8 cellular contexts compared by ENCODE assay signal in genomic region chr2:233053928-233054774, GRCh38. TPM values are rescaled to one million over a fixed set of nuclear protein-coding genes. Genes with fewer than 3 reads are reported as not detected.
A peak's percentile ranks its signal among the peaks of the same experiment; 100 is the strongest.
DNase-seq lines count a peak whose midpoint lies in the region; ATAC-seq and TF ChIP-seq lines count a peak whose summit lies in the region.

No MANE protein-coding gene starts in this region.

- H3K9me3 ChIP-seq in right atrium auricular region, result no peaks in the 10 kb centered on the region
- H3K9me3 ChIP-seq in spleen, result no peaks in the 10 kb centered on the region

- DNase-seq in EL (peak; percentile 53), SKM-1 treated with dmso at 0.1 percent for 144 hours (lab: John Stamatoyannopoulos, UW; ENCODE audit: unreplicated experiment) (peak; percentile 28), right atrium auricular region (ENCODE audit: low spot score) (no peak), spleen (peak; percentile 92), KG1 (lab: John Stamatoyannopoulos, UW) (no peak)
- peak; percentile 69 to 85 for DNase-seq in activated naive CD4-positive, alpha-beta T cell treated with anti-CD3 and anti-CD28 coated beads, Interleukin-2, amount 50 U/mL, for 72 hours (ENCODE audit: low spot score in 2 of 2)

- H3K4me3 ChIP-seq in right atrium auricular region (no peak overlapping the region), spleen (no peak overlapping the region)

- TF ChIP-seq CTCF in right atrium auricular region (IDR thresholded peaks at IDR 0.05) (peak; percentile 86 to 96), spleen (IDR thresholded peaks at IDR 0.05 in 8 of 11, conservative IDR thresholded peaks at IDR 0.05 in 3 of 11) (peak; percentile 51 to 96 (median 89))

- H3K27me3 ChIP-seq in right atrium auricular region, result no peaks in the 10 kb centered on the region
- no peaks in the 10 kb centered on the region for H3K27me3 ChIP-seq in spleen (replicated peaks in 1 of 7)

- no peaks in the 10 kb centered on the region for H3K36me3 ChIP-seq in right atrium auricular region
- H3K36me3 ChIP-seq in spleen, result no peaks in the 10 kb centered on the region

- intact Hi-C loops in spleen (cut with DNase I; ENCODE audit: low total_unique reads), result loop anchor here (10.0 kb wide), 1 partner anchor 201 kb away; the partner anchor contains the start of gene ATG16L1

- ATAC-seq in HG02981 (IDR thresholded peaks at IDR 0.05; ENCODE audit: unreplicated experiment) (peak; percentile 53), GM18870 (IDR thresholded peaks at IDR 0.05; ENCODE audit: unreplicated experiment) (no peak)
- peak; percentile 85 to 93 for ATAC-seq in activated naive CD4-positive, alpha-beta T cell treated with anti-CD3 and anti-CD28 coated beads, Interleukin-2, amount 50 U/mL, for 72 hours

- H3K36me3 Mint-ChIP-seq in activated naive CD4-positive, alpha-beta T cell treated with anti-CD3 and anti-CD28 coated beads, Interleukin-2, amount 50 U/mL, for 72 hours, result no peaks in the 10 kb centered on the region

- H3K27ac ChIP-seq in right atrium auricular region (no peak overlapping the region), spleen (no peak overlapping the region)

- TF ChIP-seq POLR2A in spleen (IDR thresholded peaks at IDR 0.05), result no peak

- H3K4me1 ChIP-seq in right atrium auricular region (peaks cover 0 to 24% of the 10 kb centered on the region in 2 donors), spleen (peaks cover 4 to 43% (median 19%) of the 10 kb centered on the region in 6 donors)

- 28 to 44% (median 36%) methylated on average over 18 to 22 of the region's 22 CpGs for WGBS in spleen, 5 donors

- H3K27ac Mint-ChIP-seq in activated naive CD4-positive, alpha-beta T cell treated with anti-CD3 and anti-CD28 coated beads, Interleukin-2, amount 50 U/mL, for 72 hours, result peak overlapping the region in 1 of 2 donors; percentile 37

- H3K9me3 Mint-ChIP-seq in activated naive CD4-positive, alpha-beta T cell treated with anti-CD3 and anti-CD28 coated beads, Interleukin-2, amount 50 U/mL, for 72 hours, result no peaks in the 10 kb centered on the region

RNA-seq across cellular contexts. Expression of gene INPP5D, which starts 6.0 kb away (rescaled TPM):
- total RNA-seq in activated naive CD4-positive, alpha-beta T cell treated with anti-CD3 and anti-CD28 coated beads, Interleukin-2, amount 50 U/mL, for 72 hours, result 10 to 100 TPM; 70.7 to 71.1 TPM
- total RNA-seq in right atrium auricular region, result 1 to 10 TPM; 2.9 to 7.0 TPM
- total RNA-seq in spleen, result 100 to 1,000 TPM; 172 to 246 (median 186) TPM
- 10 to 100 TPM; 71.1 to 97.8 (median 97.4) TPM for polyA plus RNA-seq in spleen

RNA-seq across cellular contexts. Expression of gene NEU2, which starts 21.7 kb away (rescaled TPM):
- total RNA-seq in activated naive CD4-positive, alpha-beta T cell treated with anti-CD3 and anti-CD28 coated beads, Interleukin-2, amount 50 U/mL, for 72 hours, result not detected
- not detected for total RNA-seq in right atrium auricular region
- not detected for total RNA-seq in spleen
- not detected for polyA plus RNA-seq in spleen

RNA-seq across cellular contexts. Expression of gene NGEF, which starts 41.1 kb away (rescaled TPM):
- under 1 TPM in 1 of 2 donors, not detected in 1; 0.23 TPM for total RNA-seq in activated naive CD4-positive, alpha-beta T cell treated with anti-CD3 and anti-CD28 coated beads, Interleukin-2, amount 50 U/mL, for 72 hours
- total RNA-seq in right atrium auricular region, result 1 to 10 TPM; 1.4 to 4.8 TPM
- under 1 TPM in 3 of 7 donors, not detected in 4; 0.23 to 0.79 (median 0.43) TPM for total RNA-seq in spleen
- under 1 TPM in 2 of 3 donors, not detected in 1; 0.26 to 0.45 TPM for polyA plus RNA-seq in spleen

Comparison
In these comparisons a context has a peak if more than half of its experiments do, and no peak if none do; other contexts are left out.
1. DNase-seq: peak in EL (single experiment), SKM-1 treated with dmso at 0.1 percent for 144 hours (single experiment), activated naive CD4-positive, alpha-beta T cell treated with anti-CD3 and anti-CD28 coated beads, Interleukin-2, amount 50 U/mL, for 72 hours (2 of 2) and spleen (single experiment); none in right atrium auricular region (single experiment) and KG1 (single experiment).
2. RNA of gene INPP5D, which starts 6.0 kb away (total RNA-seq): 172 to 246 TPM in spleen and 70.7 to 71.1 TPM in activated naive CD4-positive, alpha-beta T cell treated with anti-CD3 and anti-CD28 coated beads, Interleukin-2, amount 50 U/mL, for 72 hours; 2.9 to 7.0 TPM in right atrium auricular region; every median in the first group is over 4 times any median in the second.